Comparison of ENCODE assay signal across 1 cellular context in genomic region chr3:63864008-63864871, GRCh38.
TF ChIP-seq lines count a peak whose summit lies in the region.

No MANE protein-coding gene starts in this region.

TF ChIP-seq in GM23338, 12 proteins besides CTCF, POLR2A, EP300 and RAD21 (continued from another document):
- no peak for TF ChIP-seq REST (IDR thresholded peaks at IDR 0.05; ENCODE audit: unreplicated experiment)
- TF ChIP-seq ZNF462 (CRISPR knock-in tag; IDR thresholded peaks at IDR 0.05), result no peak
- no peak for TF ChIP-seq EZH2 (IDR thresholded peaks at IDR 0.05; ENCODE audit: low read depth, unreplicated experiment)
- TF ChIP-seq ZNF114 (CRISPR knock-in tag; IDR thresholded peaks at IDR 0.05), result no peak
- no peak for TF ChIP-seq CREB1 (CRISPR knock-in tag; IDR thresholded peaks at IDR 0.05; ENCODE audit: low read depth)
TF ChIP-seq in GM23338: peak in this region for 0.
